8 cellular contexts compared by ENCODE assay signal in the genomic region with DNA sequence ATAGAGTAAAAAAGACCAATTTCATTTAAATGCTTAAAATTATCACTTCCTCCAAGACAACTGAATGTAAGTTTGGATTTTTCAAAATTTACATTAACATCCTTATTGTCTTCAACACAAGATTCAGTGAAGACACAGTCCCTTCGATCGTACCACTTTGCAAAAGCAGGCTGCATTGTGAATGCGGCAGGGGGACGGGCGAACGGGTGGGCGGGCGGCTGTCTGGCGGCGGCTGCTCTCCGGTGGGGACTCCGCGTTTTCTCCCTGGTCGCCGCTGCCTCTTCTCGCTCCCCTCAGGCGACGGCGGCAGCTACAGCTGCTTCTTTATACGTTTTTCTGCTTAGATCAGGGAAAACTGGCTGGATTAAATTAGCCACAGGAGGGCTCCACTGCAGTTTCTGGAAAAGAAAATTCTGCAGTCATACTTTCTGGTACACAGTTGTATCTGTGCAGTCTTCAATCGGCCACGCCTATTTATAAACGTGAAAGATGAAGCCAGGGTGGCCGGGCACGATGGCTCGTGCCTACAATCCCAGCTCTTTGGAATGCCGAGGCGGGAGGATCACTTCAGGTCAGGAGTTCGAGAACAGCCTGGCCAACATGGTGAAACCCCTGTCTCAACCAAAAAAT. TPM values are rescaled to one million over a fixed set of nuclear protein-coding genes. Genes with fewer than 3 reads are reported as not detected.
DNase-seq lines count a peak whose midpoint lies in the region; ATAC-seq and TF ChIP-seq lines count a peak whose summit lies in the region.

No MANE protein-coding gene starts in this region.

- in situ Hi-C loops in KBM-7 (cut with MboI; ENCODE audit: low pct_unique_long_range_greater_than_20kb, low sequenced_read_pairs), result no loop called here
- in situ Hi-C loops in T47D (cut with HindIII; ENCODE audit: low pct_unique_long_range_greater_than_20kb, low sequenced_read_pairs), result no loop called here

- peak overlapping the region; percentile 85 for H2AFZ ChIP-seq in smooth muscle cell (ENCODE audit: low read depth)

- no peaks in the 10 kb centered on the region for H3K79me2 ChIP-seq in smooth muscle cell (ENCODE audit: low read depth)

- H3K4me2 ChIP-seq in smooth muscle cell, result peak overlapping the region; percentile 85

- TF ChIP-seq CTCF in smooth muscle cell (IDR thresholded peaks at IDR 0.05; ENCODE audit: borderline replicate concordance, insufficient read depth, poor library complexity, severe bottlenecking), result peak; percentile 51

- peak overlapping the region; percentile 51 for H3K4me3 ChIP-seq in smooth muscle cell

- no peaks in the 10 kb centered on the region for H3K9me3 ChIP-seq in smooth muscle cell (replicated peaks; ENCODE audit: low read depth)

- H3K4me1 ChIP-seq in smooth muscle cell (ENCODE audit: low read depth), result peaks cover 4% of the 10 kb centered on the region

- ATAC-seq in GM19023 (IDR thresholded peaks at IDR 0.05; ENCODE audit: unreplicated experiment), result no peak

- no peak overlapping the region for H3K27ac ChIP-seq in smooth muscle cell (ENCODE audit: low read depth)

- 10% methylated on average over 29 of the region's 29 CpGs for WGBS in smooth muscle cell (ENCODE audit: low lambda C conversion rate)

- DNase-seq in DMS153 treated with DMSO at 0.1 percent for 48 hours (lab: John Stamatoyannopoulos, UW; ENCODE audit: unreplicated experiment), result peak; percentile 40
- peak; percentile 77 for DNase-seq in KBM-7
- DNase-seq in SHP77 (lab: John Stamatoyannopoulos, UW), result peak; percentile 68 to 79
- peak; percentile 11 to 57 for DNase-seq in T47D (ENCODE audit: low read depth in 1 of 2, low spot score in 1 of 2)
- DNase-seq in inferior parietal cortex (ENCODE audit: extremely low spot score), result peak; percentile 88
- peak; percentile 12 for DNase-seq in smooth muscle cell (lab: John Stamatoyannopoulos, UW; ENCODE audit: unreplicated experiment)
- DNase-seq in MV-4-11 (lab: John Stamatoyannopoulos, UW), result no peak

- no peaks in the 10 kb centered on the region for H3K36me3 ChIP-seq in smooth muscle cell (ENCODE audit: low read depth)

- no peak overlapping the region for H3K9ac ChIP-seq in smooth muscle cell (ENCODE audit: low read depth)

- H3K27me3 ChIP-seq in smooth muscle cell (ENCODE audit: low read depth), result peaks cover 44% of the 10 kb centered on the region

- no peaks in the 10 kb centered on the region for H3F3A ChIP-seq in smooth muscle cell (ENCODE audit: low read depth)

- H4K20me1 ChIP-seq in smooth muscle cell (ENCODE audit: low read depth), result no peaks in the 10 kb centered on the region

RNA-seq across cellular contexts. Expression of a gene that starts 33.9 kb away (rescaled TPM):
- 50.9 and 53.9 TPM in 2 replicates for total RNA-seq in smooth muscle cell
- 34.1 and 43.9 TPM in 2 replicates for polyA plus RNA-seq in smooth muscle cell
